In genomic region chr4:7067523-7068278, GRCh38 we compare ENCODE assay signal across 8 cellular contexts. TPM values are rescaled to one million over a fixed set of nuclear protein-coding genes. Genes with fewer than 3 reads are reported as not detected.
DNase-seq lines count a peak whose midpoint lies in the region; ATAC-seq and TF ChIP-seq lines count a peak whose summit lies in the region.

TSS of gene GRPEL1 (minus strand) at chr4:7068064. CDS start at chr4:7068032, 32 bp downstream.

- no peak for TF ChIP-seq CTCF in C4-2B (conservative IDR thresholded peaks at IDR 0.05)

- peak; percentile 89 for DNase-seq in GM19240 (ENCODE audit: insufficient read length, low spot score)
- DNase-seq in NCI-H524 (lab: John Stamatoyannopoulos, UW): peak; percentile 98 to 100
- peak; percentile 100 for DNase-seq in activated CD4-positive, alpha-beta T cell treated with anti-CD3 and anti-CD28 coated beads for 24 hours (ENCODE audit: low read depth in 2 of 2)
- peak; percentile 99 for DNase-seq in dermis blood vessel endothelial cell
- DNase-seq in left lobe of liver (ENCODE audit: low spot score): peak; percentile 100
- DNase-seq in stimulated activated CD4-positive, alpha-beta T cell treated with anti-CD3 and anti-CD28 coated beads, Interleukin-2, amount 100 ng/mL, for 4 hours (ENCODE audit: low read depth): peak; percentile 100

- ATAC-seq in HG03457 (IDR thresholded peaks at IDR 0.05; ENCODE audit: unreplicated experiment) (peak; percentile 93), left lobe of liver (peak; percentile 93)

- H3K27ac ChIP-seq in C4-2B: peak within 1 kb of the TSS; percentile 99

RNA-seq across cellular contexts. Expression of gene GRPEL1, which starts in this region (rescaled TPM):
- total RNA-seq in dermis blood vessel endothelial cell: 32.3 and 52.4 TPM in 2 replicates
- 37.3 TPM for total RNA-seq in left lobe of liver

Comparison
In these comparisons a context has a peak if more than half of its experiments do, and no peak if none do; other contexts are left out.
1. Peak in every context shown above with its lines: DNase-seq, ATAC-seq and H3K27ac ChIP-seq.